In genomic region chrX:76517544-76517943, GRCh38 we compare ENCODE assay signal across 31 cellular contexts.
"Had no signal": no experiment of that assay in that cellular context is flagged by ENCODE, and none has a peak within 500 bp of the region (broad histone marks: within the 10 kb centered on the region; RNA-seq: fewer than 3 reads in every experiment).

No MANE protein-coding gene starts in this region.

- DNase-seq: natural killer cell; occipital lobe; ovary; posterior cingulate gyrus; psoas muscle; right cardiac atrium; spleen; stimulated activated CD4-positive, alpha-beta T cell treated with anti-CD3 and anti-CD28 coated beads, Interleukin-12 subunit alpha, Interleukin-12 subunit beta, amount 100 ng/mL, for 4 hours; stimulated activated CD4-positive, alpha-beta T cell treated with anti-CD3 and anti-CD28 coated beads, Interleukin-1b, Interleukin-23, amount 100 ng/mL, for 48 hours; stimulated activated CD4-positive, alpha-beta T cell treated with anti-CD3 and anti-CD28 coated beads, Interleukin-4, amount 100 ng/mL, for 1 hour; stimulated activated CD4-positive, alpha-beta T cell treated with anti-CD3 and anti-CD28 coated beads, Interleukin-4, amount 100 ng/mL, for 4 hours; stimulated activated CD8-positive, alpha-beta memory T cell treated with anti-CD3 and anti-CD28 coated beads, Interleukin-4, amount 100 ng/mL, for 48 hours; stimulated activated naive CD4-positive, alpha-beta T cell; stimulated activated naive CD8-positive, alpha-beta T cell treated with anti-CD3 and anti-CD28 coated beads, Interleukin-15, amount 100 ng/mL, for 72 hours; stimulated activated naive CD8-positive, alpha-beta T cell treated with anti-CD3 and anti-CD28 coated beads, Interleukin-15, Interleukin-2, amounts not matched to agents 100 U/mL and 50 U/mL, for 24 hours; substantia nigra; testis; tibial artery; transverse colon; upper lobe of right lung; uterus had no signal

- H3K4me3 ChIP-seq: neural progenitor cell, ovary, psoas muscle, skin epidermis, smooth muscle cell, spleen, suprapubic skin, testis, tibial artery, transverse colon, upper lobe of right lung, uterus had no signal

- H3K4me1 Mint-ChIP-seq: natural killer cell; nephron; neural progenitor cell; stimulated activated memory B cell treated with anti-CD40 and anti-IgM and Interleukin-4, amounts not matched to agents 10 μg/mL and 1 μg/mL and 100 μg/mL, for 72 hours; stimulated activated naive CD8-positive, alpha-beta T cell treated with anti-CD3 and anti-CD28 coated beads, Interleukin-15, amount 100 ng/mL, for 72 hours had no signal

- H3K9ac ChIP-seq: neural progenitor cell, parathyroid adenoma had no signal

- H3K27me3 ChIP-seq: neural progenitor cell, ovary, spleen, suprapubic skin, testis, tibial artery, transverse colon, upper lobe of right lung, uterus had no signal

- H3K27ac Mint-ChIP-seq: natural killer cell; nephron; neural progenitor cell; progenitor cell of endocrine pancreas; stimulated activated memory B cell treated with anti-CD40 and anti-IgM and Interleukin-4, amounts not matched to agents 10 μg/mL and 1 μg/mL and 100 μg/mL, for 72 hours; stimulated activated naive CD8-positive, alpha-beta T cell treated with anti-CD3 and anti-CD28 coated beads, Interleukin-15, amount 100 ng/mL, for 72 hours; type B pancreatic cell had no signal

- H3K4me2 ChIP-seq: neural progenitor cell, smooth muscle cell had no signal

- H3K27me3 Mint-ChIP-seq: progenitor cell of endocrine pancreas; stimulated activated memory B cell treated with anti-CD40 and anti-IgM and Interleukin-4, amounts not matched to agents 10 μg/mL and 1 μg/mL and 100 μg/mL, for 72 hours; stimulated activated naive CD8-positive, alpha-beta T cell treated with anti-CD3 and anti-CD28 coated beads, Interleukin-15, amount 100 ng/mL, for 72 hours; type B pancreatic cell had no signal

- H2AFZ ChIP-seq: neural progenitor cell, parathyroid adenoma had no signal

- H3K27ac ChIP-seq: neural progenitor cell, ovary, parathyroid adenoma, psoas muscle, skin epidermis, spleen, suprapubic skin, testis, tibial artery, transverse colon, upper lobe of right lung, uterus had no signal

- H3K36me3 ChIP-seq: neural progenitor cell, ovary, spleen, suprapubic skin, tibial artery, transverse colon, upper lobe of right lung, uterus had no signal

- H3K36me3 Mint-ChIP-seq: natural killer cell; neural progenitor cell; stimulated activated memory B cell treated with anti-CD40 and anti-IgM and Interleukin-4, amounts not matched to agents 10 μg/mL and 1 μg/mL and 100 μg/mL, for 72 hours; type B pancreatic cell had no signal

- H3K79me2 ChIP-seq: parathyroid adenoma had no signal

- H3K9me3 ChIP-seq: ovary, psoas muscle, suprapubic skin, testis, transverse colon, upper lobe of right lung, uterus had no signal

- H3K4me3 Mint-ChIP-seq: natural killer cell; nephron; neural progenitor cell; stimulated activated memory B cell treated with anti-CD40 and anti-IgM and Interleukin-4, amounts not matched to agents 10 μg/mL and 1 μg/mL and 100 μg/mL, for 72 hours; stimulated activated naive CD8-positive, alpha-beta T cell treated with anti-CD3 and anti-CD28 coated beads, Interleukin-15, amount 100 ng/mL, for 72 hours; type B pancreatic cell had no signal

- ATAC-seq: natural killer cell; psoas muscle; right cardiac atrium; sciatic nerve; stimulated activated memory B cell treated with anti-CD40 and anti-IgM and Interleukin-4, amounts not matched to agents 10 μg/mL and 1 μg/mL and 100 μg/mL, for 72 hours; stimulated activated naive CD8-positive, alpha-beta T cell treated with anti-CD3 and anti-CD28 coated beads, Interleukin-15, amount 100 ng/mL, for 72 hours; stimulated activated naive CD8-positive, alpha-beta T cell treated with anti-CD3 and anti-CD28 coated beads, Interleukin-15, Interleukin-2, amounts not matched to agents 100 U/mL and 50 U/mL, for 24 hours; upper lobe of right lung had no signal

- H3K4me1 ChIP-seq: neural progenitor cell, parathyroid adenoma, psoas muscle, spleen, suprapubic skin, testis, tibial artery, transverse colon, upper lobe of right lung, uterus had no signal
